17 cellular contexts compared by ENCODE assay signal in the genomic region with DNA sequence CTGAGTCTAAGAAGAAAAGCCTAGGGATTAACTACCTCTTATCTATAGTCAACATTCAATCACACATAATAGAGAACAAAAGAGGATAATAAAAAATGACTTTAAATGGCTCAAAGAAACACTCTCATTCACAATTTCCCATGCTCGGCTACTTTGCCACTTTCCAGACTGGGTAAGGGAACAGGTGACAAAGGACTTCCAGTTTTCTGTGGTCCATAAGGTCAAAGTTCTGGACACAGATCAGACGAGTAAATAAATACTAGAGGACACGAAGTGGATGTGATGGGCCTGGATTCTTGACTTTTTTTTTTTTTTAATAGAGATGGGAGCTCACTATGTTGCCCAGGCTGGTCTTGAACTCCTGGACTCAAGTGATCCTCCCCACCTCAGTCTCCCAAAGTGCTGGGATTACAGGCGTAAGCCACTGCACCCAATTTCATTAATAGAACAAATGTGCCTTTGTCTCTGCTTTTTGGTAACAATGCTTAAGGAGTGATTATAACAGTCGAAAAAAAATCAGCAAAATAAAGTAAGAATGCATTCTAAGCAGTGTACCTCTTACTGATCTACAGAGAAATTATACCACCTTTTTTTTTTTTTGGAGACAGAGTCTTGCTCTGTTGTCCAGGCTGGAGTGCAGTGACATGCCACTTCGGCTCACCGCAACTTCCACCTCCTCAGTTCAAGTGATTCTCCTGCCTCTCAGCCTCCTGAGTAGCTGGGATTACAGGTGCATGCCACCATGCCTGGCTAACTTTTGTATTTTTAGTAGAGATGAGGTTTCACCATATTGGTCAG.
DNase-seq lines count a peak whose midpoint lies in the region; TF ChIP-seq lines count a peak whose summit lies in the region.
"Had no signal": no experiment of that assay in that cellular context is flagged by ENCODE, and none has a peak within 500 bp of the region (broad histone marks: within the 10 kb centered on the region; RNA-seq: fewer than 3 reads in every experiment).

No MANE protein-coding gene starts in this region.

- peak overlapping the region in 6 of 7 donors; percentile 75 to 98 (median 93) for H3K27ac Mint-ChIP-seq in CD14-positive monocyte

- H3K9me2 ChIP-seq in DOHH2 (replicated peaks; ENCODE audit: control insufficient read depth, low read length) (no peaks in the 10 kb centered on the region), SU-DHL-6 (replicated peaks; ENCODE audit: insufficient read depth, low read length) (no peaks in the 10 kb centered on the region)

- peaks cover 0 to 4% (median 0%) of the 10 kb centered on the region in 7 donors for H3K9me3 Mint-ChIP-seq in CD14-positive monocyte

- H3K4me3 ChIP-seq in DOHH2 (ENCODE audit: low read length) (peak overlapping the region; percentile 49), SU-DHL-6 (ENCODE audit: insufficient read depth, low read length, poor library complexity, severe bottlenecking) (peak overlapping the region; percentile 34), neutrophil (ENCODE audit: low read depth in 1 of 2, low read length in 1 of 2) (no peak overlapping the region), right atrium auricular region (no peak overlapping the region)
- H3K4me3 ChIP-seq: BLaER1 had no signal

- H3K27me3 Mint-ChIP-seq in CD14-positive monocyte (ENCODE audit: low read depth in 3 of 3): no peaks in the 10 kb centered on the region

- H3K9ac ChIP-seq in SU-DHL-6 (ENCODE audit: low read length): peak overlapping the region; percentile 32
- H3K9ac ChIP-seq: BLaER1 had no signal

- H3K27ac ChIP-seq in DOHH2 (ENCODE audit: low read depth, low read length) (peak overlapping the region; percentile 79), SU-DHL-6 (ENCODE audit: low read depth, low read length) (peak overlapping the region; percentile 94), neutrophil (peak overlapping the region; percentile 80), right atrium auricular region (no peak overlapping the region)

- H3K4me2 ChIP-seq in DOHH2 (ENCODE audit: low read length) (peak overlapping the region; percentile 57), SU-DHL-6 (ENCODE audit: low read depth, low read length, poor library complexity, severe bottlenecking) (peak overlapping the region; percentile 55)

- H2AFZ ChIP-seq in SU-DHL-6 (ENCODE audit: low read depth, low read length, severe bottlenecking): no peak overlapping the region

- H3K36me3 Mint-ChIP-seq in CD14-positive monocyte: peaks cover 61 to 86% of the 10 kb centered on the region in 2 donors

- TF ChIP-seq CTCF in CD14-positive monocyte (IDR thresholded peaks at IDR 0.05) (no peak), DOHH2 (IDR thresholded peaks at IDR 0.05; ENCODE audit: low read depth, low read length, poor library complexity, severe bottlenecking) (no peak), SU-DHL-6 (IDR thresholded peaks at IDR 0.05; ENCODE audit: insufficient read depth, low read length, poor library complexity, severe bottlenecking) (no peak), neutrophil (IDR thresholded peaks at IDR 0.05) (no peak), right atrium auricular region (IDR thresholded peaks at IDR 0.05) (no peak)

- H4K20me1 ChIP-seq in DOHH2 (ENCODE audit: control insufficient read depth, insufficient read depth, low read depth, low read length): no peaks in the 10 kb centered on the region
- H4K20me1 ChIP-seq in SU-DHL-6 (ENCODE audit: low read depth, low read length): no peaks in the 10 kb centered on the region
- H4K20me1 ChIP-seq: BLaER1 had no signal

- no peak for DNase-seq in CD14-positive monocyte (ENCODE audit: low spot score)
- DNase-seq in NCI-H69 (lab: John Stamatoyannopoulos, UW): no peak
- no peak for DNase-seq in effector CD4-positive, alpha-beta T cell
- DNase-seq in right atrium auricular region (ENCODE audit: low spot score): no peak
- DNase-seq: Calu3, DMS79 treated with DMSO at 0.1 percent for 48 hours, GF-D8, Karpas-422, MM.1S, NCI-H1105, NCI-H1694 treated with DMSO at 0.1 percent for 48 hours, NCI-H82, SHP77 had no signal

- H3F3A ChIP-seq in DOHH2 (ENCODE audit: control insufficient read depth, insufficient read depth) (peaks cover 20% of the 10 kb centered on the region), SU-DHL-6 (ENCODE audit: insufficient read depth) (peaks cover 68% of the 10 kb centered on the region)

- peaks cover 74% of the 10 kb centered on the region for H3K4me1 ChIP-seq in DOHH2 (ENCODE audit: control insufficient read depth, low read length)
- H3K4me1 ChIP-seq in neutrophil (ENCODE audit: control insufficient read depth in 1 of 2, insufficient read depth in 1 of 2, low read depth in 1 of 2, low read length in 1 of 2): peaks cover 19 to 26% of the 10 kb centered on the region in 2 experiments
- H3K4me1 ChIP-seq in right atrium auricular region: no peaks in the 10 kb centered on the region

- no peaks in the 10 kb centered on the region for H3K27me3 ChIP-seq in DOHH2 (ENCODE audit: control insufficient read depth, low read length)
- no peaks in the 10 kb centered on the region for H3K27me3 ChIP-seq in SU-DHL-6 (ENCODE audit: low read length)
- no peaks in the 10 kb centered on the region for H3K27me3 ChIP-seq in neutrophil
- no peaks in the 10 kb centered on the region for H3K27me3 ChIP-seq in right atrium auricular region
- H3K27me3 ChIP-seq: BLaER1 had no signal

- H3K4me1 Mint-ChIP-seq in CD14-positive monocyte: peaks cover 42% of the 10 kb centered on the region

- intact Hi-C loops in CD14-positive monocyte (cut with micrococcal nuclease): no loop called here

- H3K36me3 ChIP-seq in DOHH2 (ENCODE audit: control insufficient read depth, low read length) (peaks cover 87% of the 10 kb centered on the region), SU-DHL-6 (ENCODE audit: low read length) (peaks cover 61% of the 10 kb centered on the region), neutrophil (peaks cover 73% of the 10 kb centered on the region), right atrium auricular region (peaks cover 44% of the 10 kb centered on the region)

- H3K9me3 ChIP-seq in DOHH2 (ENCODE audit: control insufficient read depth, insufficient read depth, low read length): no peaks in the 10 kb centered on the region
- H3K9me3 ChIP-seq in SU-DHL-6 (ENCODE audit: insufficient read depth, low read length): no peaks in the 10 kb centered on the region
- H3K9me3 ChIP-seq in neutrophil: no peaks in the 10 kb centered on the region
- H3K9me3 ChIP-seq in right atrium auricular region: no peaks in the 10 kb centered on the region

- peaks cover 36% of the 10 kb centered on the region for H3K79me2 ChIP-seq in DOHH2 (ENCODE audit: control insufficient read depth, low read length)
- H3K79me2 ChIP-seq in SU-DHL-6 (ENCODE audit: insufficient read depth, low read length): peaks cover 19% of the 10 kb centered on the region

- no peak overlapping the region for H3K4me3 Mint-ChIP-seq in CD14-positive monocyte

Comparison
In these comparisons a context has a peak if more than half of its experiments do, and no peak if none do; other contexts are left out.
1. H3K27ac ChIP-seq: peak in DOHH2 (single experiment), SU-DHL-6 (single experiment) and neutrophil (single experiment); none in right atrium auricular region (0 of 2).
2. H3K4me3 ChIP-seq: peak in DOHH2 (single experiment) and SU-DHL-6 (single experiment); none in neutrophil (0 of 2) and right atrium auricular region (0 of 2).